8 cellular contexts compared by ENCODE assay signal in the genomic region with DNA sequence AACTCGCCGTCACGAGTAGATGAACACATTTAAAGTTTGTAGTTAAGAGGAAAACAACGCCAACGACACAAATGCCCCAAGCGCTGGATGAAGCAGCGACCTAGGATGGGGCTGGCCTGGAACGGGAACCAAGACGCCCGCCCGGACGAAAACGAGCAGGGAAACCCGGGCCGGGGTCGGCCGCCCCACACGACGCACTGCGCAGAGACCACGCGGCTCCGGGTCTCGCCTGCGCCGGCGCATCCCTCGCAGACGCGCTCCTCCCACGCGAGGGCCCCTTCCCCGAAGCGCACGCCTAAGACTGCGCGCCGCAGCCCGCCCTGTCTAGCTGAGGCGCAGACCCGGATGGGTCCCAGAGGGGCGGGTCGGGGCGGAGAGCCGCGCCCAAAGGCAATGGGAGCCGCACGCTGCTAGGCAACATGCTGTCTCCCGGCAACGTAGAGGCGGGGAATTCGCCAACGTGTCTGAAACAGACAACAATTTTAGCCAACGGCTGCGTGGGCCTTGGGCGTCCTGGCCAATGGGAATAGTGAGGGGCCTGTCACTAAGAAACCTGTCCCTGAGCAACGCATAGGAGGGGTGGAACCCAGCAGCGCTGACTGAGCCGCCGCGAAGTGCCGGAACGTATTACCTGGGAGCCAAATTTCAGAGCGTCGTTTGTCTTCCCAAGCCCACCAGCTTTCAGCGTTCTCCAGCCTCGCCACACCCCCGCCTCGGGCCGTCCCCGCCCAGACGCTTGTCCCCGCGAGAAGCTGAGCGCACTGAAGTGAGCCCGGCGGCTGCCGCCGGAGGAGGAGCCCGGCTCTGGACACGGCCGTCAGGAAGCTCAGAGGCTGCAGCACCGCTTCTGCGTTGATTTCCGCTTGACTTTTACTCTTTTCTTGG. TPM values are rescaled to one million over a fixed set of nuclear protein-coding genes. Genes with fewer than 3 reads are reported as not detected.
DNase-seq lines count a peak whose midpoint lies in the region; ATAC-seq and TF ChIP-seq lines count a peak whose summit lies in the region.

No MANE protein-coding gene starts in this region.

- H3K27me3 Mint-ChIP-seq in neural crest cell (ENCODE audit: low read depth) = peaks cover 26% of the 10 kb centered on the region
- H3K27me3 Mint-ChIP-seq in stimulated activated naive CD8-positive, alpha-beta T cell treated with anti-CD3 and anti-CD28 coated beads, Interleukin-15, Interleukin-2, amounts not matched to agents 100 ng/mL and 50 ng/mL, for 24 hours = peaks cover 11% of the 10 kb centered on the region

- ATAC-seq in GM19324 (IDR thresholded peaks at IDR 0.05; ENCODE audit: low FRiP score, unreplicated experiment) = peak; percentile 90
- ATAC-seq in HG03469 (IDR thresholded peaks at IDR 0.05; ENCODE audit: unreplicated experiment) = peak; percentile 89
- ATAC-seq in foreskin keratinocyte = peak; percentile 95

- no peak for TF ChIP-seq CTCF in BJ (IDR thresholded peaks at IDR 0.05; ENCODE audit: insufficient read depth, low read depth, low read length)
- no peak for TF ChIP-seq CTCF in foreskin keratinocyte (conservative IDR thresholded peaks at IDR 0.05)
- no peak for TF ChIP-seq CTCF in neural crest cell (conservative IDR thresholded peaks at IDR 0.05)

- H3K4me1 ChIP-seq in foreskin keratinocyte = no peaks in the 10 kb centered on the region

- no peaks in the 10 kb centered on the region for H3K36me3 ChIP-seq in BJ (ENCODE audit: control insufficient read depth, insufficient read depth, low read length)

- no peak overlapping the region for H3K27ac ChIP-seq in foreskin keratinocyte

- H3K27me3 ChIP-seq in BJ (ENCODE audit: control insufficient read depth, insufficient read depth, low read length) (no peaks in the 10 kb centered on the region), foreskin keratinocyte (peaks cover 9% of the 10 kb centered on the region)

- CTCF ChIA-PET in BJ (lab: Yijun Ruan, JAX) = interaction anchor here (1.0 kb wide), 1 partner anchor 10 kb away, joined by 3 read pairs; no protein-coding TSS in a partner anchor

- H3K36me3 Mint-ChIP-seq in neural crest cell (ENCODE audit: low read depth) = peaks cover 25% of the 10 kb centered on the region
- H3K36me3 Mint-ChIP-seq in stimulated activated naive CD8-positive, alpha-beta T cell treated with anti-CD3 and anti-CD28 coated beads, Interleukin-15, Interleukin-2, amounts not matched to agents 100 ng/mL and 50 ng/mL, for 24 hours (ENCODE audit: low read depth) = peaks cover 20% of the 10 kb centered on the region

- peak overlapping the region; percentile 14 for H3K27ac Mint-ChIP-seq in neural crest cell (ENCODE audit: unreplicated experiment)
- peak overlapping the region; percentile 81 for H3K27ac Mint-ChIP-seq in stimulated activated naive CD8-positive, alpha-beta T cell treated with anti-CD3 and anti-CD28 coated beads, Interleukin-15, Interleukin-2, amounts not matched to agents 100 ng/mL and 50 ng/mL, for 24 hours

- peaks cover 5% of the 10 kb centered on the region for H3K4me1 Mint-ChIP-seq in neural crest cell
- peaks cover 16% of the 10 kb centered on the region for H3K4me1 Mint-ChIP-seq in stimulated activated naive CD8-positive, alpha-beta T cell treated with anti-CD3 and anti-CD28 coated beads, Interleukin-15, Interleukin-2, amounts not matched to agents 100 ng/mL and 50 ng/mL, for 24 hours (ENCODE audit: low read depth)

- DNase-seq in BJ (ENCODE audit: low read depth) (peak; percentile 92), RPMI8226 (peak; percentile 36), foreskin keratinocyte (peak; percentile 95 to 98), neural crest cell (ENCODE audit: low read depth, low spot score) (peak; percentile 90)
- DNase-seq in activated naive CD4-positive, alpha-beta T cell (lab: John Stamatoyannopoulos, UW) = peak; percentile 83 to 95 (median 90)

- POLR2A ChIA-PET in BJ (lab: Charles Lee) = no interaction called here

- peak overlapping the region; percentile 79 for H3K4me3 ChIP-seq in BJ (ENCODE audit: low read depth, low read length)

- H3K9me3 Mint-ChIP-seq in neural crest cell = peaks cover 18% of the 10 kb centered on the region
- H3K9me3 Mint-ChIP-seq in stimulated activated naive CD8-positive, alpha-beta T cell treated with anti-CD3 and anti-CD28 coated beads, Interleukin-15, Interleukin-2, amounts not matched to agents 100 ng/mL and 50 ng/mL, for 24 hours = peaks cover 12% of the 10 kb centered on the region

- H3K4me3 Mint-ChIP-seq in neural crest cell = peak overlapping the region; percentile 91
- peak overlapping the region; percentile 83 for H3K4me3 Mint-ChIP-seq in stimulated activated naive CD8-positive, alpha-beta T cell treated with anti-CD3 and anti-CD28 coated beads, Interleukin-15, Interleukin-2, amounts not matched to agents 100 ng/mL and 50 ng/mL, for 24 hours

RNA-seq across cellular contexts. Expression of gene CHFR, which starts 21.0 kb away (rescaled TPM):
- polyA plus RNA-seq in BJ (2011; rRNA removed) (29.5 and 41.6 TPM in 2 replicates), foreskin keratinocyte (13.6 and 13.8 TPM in 2 replicates)
- 46.3 and 78.2 TPM in 2 replicates for polyA minus RNA-seq in BJ (2011; rRNA and poly(A)+ RNA removed)
- total RNA-seq in foreskin keratinocyte (21.6 and 27.0 TPM in 2 replicates), neural crest cell (39.0 and 39.9 TPM in 2 replicates)

RNA-seq across cellular contexts. Expression of gene ZNF605, which starts 47.7 kb away (rescaled TPM):
- 4.7 and 8.7 TPM in 2 replicates for polyA plus RNA-seq in BJ (2011; rRNA removed)
- 2.6 and 4.6 TPM in 2 replicates for polyA minus RNA-seq in BJ (2011; rRNA and poly(A)+ RNA removed)
- total RNA-seq in foreskin keratinocyte = 4.2 and 5.1 TPM in 2 replicates
- 0.81 and 1.2 TPM in 2 replicates for polyA plus RNA-seq in foreskin keratinocyte
- total RNA-seq in neural crest cell = 19.6 and 22.3 TPM in 2 replicates

Comparison
In these comparisons a context has a peak if more than half of its experiments do, and no peak if none do; other contexts are left out.
1. DNase-seq: peak in every context shown above with its lines; median percentile 96 in foreskin keratinocyte; 92 in BJ; 90 in activated naive CD4-positive, alpha-beta T cell; 90 in neural crest cell; 36 in RPMI8226.